20 cellular contexts compared by ENCODE assay signal in the genomic region with DNA sequence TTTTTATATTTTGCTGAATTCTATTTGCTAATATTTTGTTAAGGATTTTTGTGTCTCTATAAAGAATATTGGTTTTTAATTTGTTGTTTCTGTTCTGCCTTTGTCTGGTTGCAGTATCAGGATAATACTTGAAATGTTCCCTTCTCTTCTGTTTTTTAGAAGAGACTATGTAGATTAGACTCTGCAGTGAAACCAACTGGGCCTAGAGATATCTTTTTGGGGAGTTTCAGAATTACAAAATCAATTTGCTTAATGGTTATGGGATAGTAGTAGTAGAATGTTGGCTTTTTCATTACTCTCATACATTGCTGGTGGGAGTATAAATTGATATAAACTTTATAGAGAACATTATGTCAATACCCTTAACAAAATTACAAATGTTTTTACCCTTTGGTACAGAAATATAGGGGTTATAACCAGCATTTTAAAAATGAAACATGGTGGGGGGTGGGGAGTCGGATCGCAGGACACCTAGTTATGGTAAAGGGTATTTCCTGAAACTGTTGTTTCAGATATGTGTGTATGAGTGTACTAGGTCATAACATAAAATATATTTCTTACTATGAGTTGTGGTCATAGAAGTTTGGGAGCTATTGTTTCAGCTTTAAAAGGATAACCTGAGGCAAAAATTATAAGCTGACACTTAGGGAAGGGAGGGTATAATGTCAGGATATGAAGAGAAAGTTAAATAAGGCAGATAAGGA. TPM values are rescaled to one million over a fixed set of nuclear protein-coding genes. Genes with fewer than 3 reads are reported as not detected.
A peak's percentile ranks its signal among the peaks of the same experiment; 100 is the strongest.
DNase-seq lines count a peak whose midpoint lies in the region; ATAC-seq and TF ChIP-seq lines count a peak whose summit lies in the region.
"Had no signal": no experiment of that assay in that cellular context is flagged by ENCODE, and none has a peak within 500 bp of the region (broad histone marks: within the 10 kb centered on the region; RNA-seq: fewer than 3 reads in every experiment).

No MANE protein-coding gene starts in this region.

- peak overlapping the region; percentile 45 for H3K27ac Mint-ChIP-seq in activated CD8-positive, alpha-beta memory T cell treated with anti-CD3 and anti-CD28 coated beads, Interleukin-2, amount 10 ng/mL, durations not matched to agents 7 days and 5 days
- no peak overlapping the region for H3K27ac Mint-ChIP-seq in stimulated activated effector memory CD8-positive, alpha-beta T cell treated with anti-CD3 and anti-CD28 coated beads, Interleukin-12 subunit alpha, Interleukin-12 subunit beta, amount 100 ng/mL, for 72 hours
- no peak overlapping the region for H3K27ac Mint-ChIP-seq in CD8-positive, alpha-beta T cell
- H3K27ac Mint-ChIP-seq: T-helper 1 cell treated with Interleukin-12 subunit alpha and Interleukin-12 subunit beta and Interleukin-4 antibody, amounts not matched to agents 30 μg/mL and 1 μg/mL, for 36 hours had no signal

- no peaks in the 10 kb centered on the region for H3K27me3 ChIP-seq in CD8-positive, alpha-beta T cell (ENCODE audit: insufficient read depth, low read length)
- H3K27me3 ChIP-seq: adrenal gland had no signal

- intact Hi-C loops in CD8-positive, alpha-beta T cell (cut with DNase I, micrococcal nuclease) = no loop called here

- no peaks in the 10 kb centered on the region for H3K9me3 ChIP-seq in CD8-positive, alpha-beta T cell (ENCODE audit: low read length)
- H3K9me3 ChIP-seq: adrenal gland had no signal

- CTCF ChIA-PET in activated CD8-positive, alpha-beta memory T cell treated with anti-CD3 and anti-CD28 coated beads, Interleukin-2, amount 10 ng/mL, durations not matched to agents 7 days and 5 days (lab: Charles Lee) = no interaction called here
- CTCF ChIA-PET in CD8-positive, alpha-beta T cell (lab: Charles Lee) = interaction anchor here (1.5 kb wide), 1 partner anchor 172 kb away, joined by 4 read pairs; the partner anchor contains the start of gene SRD5A3

- POLR2A ChIA-PET in CD8-positive, alpha-beta T cell (lab: Charles Lee) = no interaction called here

- H3K36me3 ChIP-seq in CD8-positive, alpha-beta T cell (ENCODE audit: insufficient read depth, low read length) = no peaks in the 10 kb centered on the region
- H3K36me3 ChIP-seq: adrenal gland had no signal

- H3K4me3 Mint-ChIP-seq in activated CD8-positive, alpha-beta memory T cell treated with anti-CD3 and anti-CD28 coated beads, Interleukin-2, amount 10 ng/mL, durations not matched to agents 7 days and 5 days = no peak overlapping the region
- no peak overlapping the region for H3K4me3 Mint-ChIP-seq in stimulated activated effector memory CD8-positive, alpha-beta T cell treated with anti-CD3 and anti-CD28 coated beads, Interleukin-12 subunit alpha, Interleukin-12 subunit beta, amount 100 ng/mL, for 72 hours
- H3K4me3 Mint-ChIP-seq in CD8-positive, alpha-beta T cell = no peak overlapping the region
- H3K4me3 Mint-ChIP-seq: T-helper 1 cell treated with Interleukin-12 subunit alpha and Interleukin-12 subunit beta and Interleukin-4 antibody, amounts not matched to agents 30 μg/mL and 1 μg/mL, for 36 hours had no signal

- no peaks in the 10 kb centered on the region for H3K27me3 Mint-ChIP-seq in activated CD8-positive, alpha-beta memory T cell treated with anti-CD3 and anti-CD28 coated beads, Interleukin-2, amount 10 ng/mL, durations not matched to agents 7 days and 5 days
- H3K27me3 Mint-ChIP-seq in CD8-positive, alpha-beta T cell (ENCODE audit: low read depth) = no peaks in the 10 kb centered on the region
- H3K27me3 Mint-ChIP-seq: CD4-positive, CD25-positive, alpha-beta regulatory T cell had no signal

- peaks cover 3% of the 10 kb centered on the region for H3K4me1 Mint-ChIP-seq in activated CD8-positive, alpha-beta memory T cell treated with anti-CD3 and anti-CD28 coated beads, Interleukin-2, amount 10 ng/mL, durations not matched to agents 7 days and 5 days
- H3K4me1 Mint-ChIP-seq in stimulated activated effector memory CD8-positive, alpha-beta T cell treated with anti-CD3 and anti-CD28 coated beads, Interleukin-12 subunit alpha, Interleukin-12 subunit beta, amount 100 ng/mL, for 72 hours = peaks cover 10% of the 10 kb centered on the region
- H3K4me1 Mint-ChIP-seq in CD8-positive, alpha-beta T cell (ENCODE audit: low read depth) = peaks cover 12% of the 10 kb centered on the region

- no peak for TF ChIP-seq CTCF in CD8-positive, alpha-beta T cell (IDR thresholded peaks at IDR 0.05)

- H3K36me3 Mint-ChIP-seq in activated CD8-positive, alpha-beta memory T cell treated with anti-CD3 and anti-CD28 coated beads, Interleukin-2, amount 10 ng/mL, durations not matched to agents 7 days and 5 days = peaks cover 24% of the 10 kb centered on the region
- H3K36me3 Mint-ChIP-seq in stimulated activated effector memory CD8-positive, alpha-beta T cell treated with anti-CD3 and anti-CD28 coated beads, Interleukin-12 subunit alpha, Interleukin-12 subunit beta, amount 100 ng/mL, for 72 hours = no peaks in the 10 kb centered on the region
- peaks cover 9% of the 10 kb centered on the region for H3K36me3 Mint-ChIP-seq in CD8-positive, alpha-beta T cell

- no peak for ATAC-seq in activated CD8-positive, alpha-beta memory T cell treated with anti-CD3 and anti-CD28 coated beads, Interleukin-2, amount 10 ng/mL, durations not matched to agents 7 days and 5 days
- ATAC-seq in GM21526 (IDR thresholded peaks at IDR 0.05; ENCODE audit: low FRiP score, unreplicated experiment) (peak; percentile 76), HG03095 (IDR thresholded peaks at IDR 0.05; ENCODE audit: unreplicated experiment) (peak; percentile 83), HG03457 (IDR thresholded peaks at IDR 0.05; ENCODE audit: unreplicated experiment) (no peak)
- peak; percentile 75 for ATAC-seq in stimulated activated effector memory CD8-positive, alpha-beta T cell treated with anti-CD3 and anti-CD28 coated beads, Interleukin-12 subunit alpha, Interleukin-12 subunit beta, amount 100 ng/mL, for 72 hours
- no peak for ATAC-seq in CD8-positive, alpha-beta T cell
- ATAC-seq: left lobe of liver had no signal

- DNase-seq in activated CD8-positive, alpha-beta memory T cell treated with anti-CD3 and anti-CD28 coated beads, Interleukin-2, amount 10 ng/mL, durations not matched to agents 7 days and 5 days = no peak
- no peak for DNase-seq in activated CD8-positive, alpha-beta memory T cell treated with anti-CD3 and anti-CD28 coated beads, Interleukin-2, amount 50 U/mL, for 48 hours
- no peak for DNase-seq in stimulated activated effector memory CD8-positive, alpha-beta T cell treated with anti-CD3 and anti-CD28 coated beads, Interleukin-12 subunit alpha, Interleukin-12 subunit beta, amount 100 ng/mL, for 72 hours (ENCODE audit: low spot score in 2 of 2)
- no peak for DNase-seq in CD8-positive, alpha-beta T cell
- DNase-seq in putamen (ENCODE audit: low spot score) = no peak
- DNase-seq: activated T-cell treated with anti-CD3 and anti-CD28 coated beads, Interleukin-2, amount 50 U/mL, for 48 hours; adrenal gland; CD4-positive, CD25-positive, alpha-beta regulatory T cell; head of caudate nucleus; IMR-90; NCI-H1417; NCI-H524; stimulated activated CD4-positive, alpha-beta T cell treated with anti-CD3 and anti-CD28 coated beads, Interleukin-15, amount 100 ng/mL, for 24 hours had no signal

- H3K27ac ChIP-seq in CD8-positive, alpha-beta T cell (ENCODE audit: low read depth, low read length) = no peak overlapping the region
- H3K27ac ChIP-seq: 22Rv1, adrenal gland, RWPE1 had no signal

- no peak overlapping the region for H3K4me3 ChIP-seq in CD8-positive, alpha-beta T cell (ENCODE audit: low read depth, low read length)
- H3K4me3 ChIP-seq: adrenal gland had no signal

- H3K9me3 Mint-ChIP-seq in activated CD8-positive, alpha-beta memory T cell treated with anti-CD3 and anti-CD28 coated beads, Interleukin-2, amount 10 ng/mL, durations not matched to agents 7 days and 5 days (ENCODE audit: low read depth) = peaks cover 10% of the 10 kb centered on the region
- H3K9me3 Mint-ChIP-seq in stimulated activated effector memory CD8-positive, alpha-beta T cell treated with anti-CD3 and anti-CD28 coated beads, Interleukin-12 subunit alpha, Interleukin-12 subunit beta, amount 100 ng/mL, for 72 hours = no peaks in the 10 kb centered on the region
- H3K9me3 Mint-ChIP-seq in CD8-positive, alpha-beta T cell = peaks cover under 1% of the 10 kb centered on the region
- H3K9me3 Mint-ChIP-seq: T-helper 1 cell treated with Interleukin-12 subunit alpha and Interleukin-12 subunit beta and Interleukin-4 antibody, amounts not matched to agents 30 μg/mL and 1 μg/mL, for 36 hours had no signal

- H3K4me1 ChIP-seq in CD8-positive, alpha-beta T cell (ENCODE audit: insufficient read depth, low read length) = no peaks in the 10 kb centered on the region
- H3K4me1 ChIP-seq: adrenal gland had no signal

RNA-seq across cellular contexts. Expression of gene CLOCK, which starts 29.0 kb away (rescaled TPM):
- total RNA-seq in activated CD8-positive, alpha-beta memory T cell treated with anti-CD3 and anti-CD28 coated beads, Interleukin-2, amount 10 ng/mL, durations not matched to agents 7 days and 5 days = 10 to 100 TPM in 1 of 2 experiments, 1 to 10 TPM in 1; 9.4 to 10.0 TPM
- 1 to 10 TPM; 3.7 to 4.3 TPM for total RNA-seq in CD8-positive, alpha-beta T cell

Comparison
In these comparisons a context has a peak if more than half of its experiments do, and no peak if none do; other contexts are left out.
1. ATAC-seq: peak in GM21526 (single experiment), HG03095 (single experiment) and stimulated activated effector memory CD8-positive, alpha-beta T cell treated with anti-CD3 and anti-CD28 coated beads, Interleukin-12 subunit alpha, Interleukin-12 subunit beta, amount 100 ng/mL, for 72 hours (single experiment); none in activated CD8-positive, alpha-beta memory T cell treated with anti-CD3 and anti-CD28 coated beads, Interleukin-2, amount 10 ng/mL, durations not matched to agents 7 days and 5 days (single experiment), CD8-positive, alpha-beta T cell (single experiment) and HG03457 (single experiment).